In genomic region chr9:16192403-16193017, GRCh38 we compare ENCODE assay signal across 11 cellular contexts.
DNase-seq lines count a peak whose midpoint lies in the region; ATAC-seq and TF ChIP-seq lines count a peak whose summit lies in the region.
"Had no signal": no experiment of that assay in that cellular context is flagged by ENCODE, and none has a peak within 500 bp of the region (broad histone marks: within the 10 kb centered on the region; RNA-seq: fewer than 3 reads in every experiment).

No MANE protein-coding gene starts in this region.

- no peak overlapping the region for H3K27ac Mint-ChIP-seq in GM23338
- H3K27ac Mint-ChIP-seq: immature natural killer cell had no signal

- peak overlapping the region; percentile 64 for H3K4me2 ChIP-seq in GM23338

- H3K4me3 ChIP-seq in GM23338 (0 out of 2 replicates have a peak overlapping the region, but pooled peaks have one; percentile 36), Panc1 (ENCODE audit: low read depth in 2 of 2, low read length in 2 of 2) (no peak overlapping the region), fibroblast of mammary gland (ENCODE audit: control insufficient read depth, low read depth, low read length) (no peak overlapping the region), skeletal muscle cell (ENCODE audit: low read depth, low read length) (no peak overlapping the region)
- H3K4me3 ChIP-seq: mucosa of descending colon had no signal

- H3K36me3 ChIP-seq in GM23338 (ENCODE audit: insufficient read depth) (no peaks in the 10 kb centered on the region), Panc1 (ENCODE audit: control insufficient read depth, insufficient read depth, low read length) (no peaks in the 10 kb centered on the region)

- no peak for DNase-seq in GM23338 (ENCODE audit: low spot score)
- DNase-seq in Panc1 (ENCODE audit: low read depth, low spot score): no peak
- peak; percentile 81 for DNase-seq in fibroblast of mammary gland (ENCODE audit: low read depth)
- DNase-seq in skeletal muscle cell (ENCODE audit: low read depth): peak; percentile 38
- no peak for DNase-seq in activated CD8-positive, alpha-beta memory T cell treated with anti-CD3 and anti-CD28 coated beads, Interleukin-2, amount 50 U/mL, for 4 hours
- DNase-seq in globus pallidus (ENCODE audit: low spot score): no peak
- DNase-seq in pons (ENCODE audit: low spot score): no peak
- DNase-seq: activated CD4-positive, alpha-beta T cell treated with anti-CD3 and anti-CD28 coated beads for 1 hour; NCI-H1436 treated with DMSO at 0.1 percent for 48 hours had no signal

- in situ Hi-C loops in Panc1 (cut with HindIII; ENCODE audit: low pct_unique_long_range_greater_than_20kb, low sequenced_read_pairs): no loop called here

- H3K79me2 ChIP-seq in GM23338 (replicated peaks; ENCODE audit: insufficient read depth): no peaks in the 10 kb centered on the region

- no peaks in the 10 kb centered on the region for H3F3A ChIP-seq in GM23338 (replicated peaks; ENCODE audit: low read depth)

- TF ChIP-seq CTCF in GM23338 (conservative IDR thresholded peaks at IDR 0.05; ENCODE audit: low read depth in 2 of 2): no peak
- peak; percentile 22 for TF ChIP-seq CTCF in Panc1 (IDR thresholded peaks at IDR 0.05)
- no peak for TF ChIP-seq CTCF in fibroblast of mammary gland (conservative IDR thresholded peaks at IDR 0.05; ENCODE audit: control insufficient read depth, insufficient read depth, low read depth, low read length)

- peaks cover 15% of the 10 kb centered on the region for H3K4me1 Mint-ChIP-seq in GM23338

- POLR2A ChIA-PET in Panc1 (lab: Charles Lee): no interaction called here

- BruUV-seq in Panc1 (replicated peaks; lab: Mats Ljungman, UMichigan): no TSS peak

- peak overlapping the region; percentile 64 for H2AFZ ChIP-seq in GM23338

- H3K36me3 Mint-ChIP-seq in GM23338 (ENCODE audit: low read depth): no peaks in the 10 kb centered on the region
- H3K36me3 Mint-ChIP-seq: immature natural killer cell had no signal

- H3K4me3 Mint-ChIP-seq in GM23338: no peak overlapping the region
- H3K4me3 Mint-ChIP-seq: immature natural killer cell had no signal

- H3K9me2 ChIP-seq in GM23338 (ENCODE audit: insufficient read depth): no peaks in the 10 kb centered on the region; the same call in 1 of the 2 replicates

- CTCF ChIA-PET in Panc1 (lab: Charles Lee): no interaction called here

- H3K9me3 Mint-ChIP-seq in GM23338: peaks cover 12% of the 10 kb centered on the region; the same call in 2 of the 3 replicates

- H3K27ac ChIP-seq in GM23338 (ENCODE audit: low read depth): no peak overlapping the region
- no peak overlapping the region for H3K27ac ChIP-seq in Panc1 (ENCODE audit: low read length)

- peaks cover 11% of the 10 kb centered on the region for H3K4me1 ChIP-seq in GM23338 (ENCODE audit: insufficient read depth)
- H3K4me1 ChIP-seq in Panc1 (ENCODE audit: control insufficient read depth, insufficient read depth, low read length): no peaks in the 10 kb centered on the region

- intact Hi-C loops in Panc1 (cut with micrococcal nuclease; ENCODE audit: unreplicated experiment): loop anchor here (5.0 kb wide), 1 partner anchor 535 kb away; no protein-coding TSS in a partner anchor

- H3K27me3 Mint-ChIP-seq in GM23338 (ENCODE audit: insufficient read depth, low read depth, poor library complexity): no peaks in the 10 kb centered on the region

- no peaks in the 10 kb centered on the region for H4K20me1 ChIP-seq in GM23338 (replicated peaks; ENCODE audit: insufficient read depth)

- ATAC-seq in GM23338: no peak
- no peak for ATAC-seq in Panc1

- no peaks in the 10 kb centered on the region for H3K27me3 ChIP-seq in GM23338 (ENCODE audit: insufficient read depth)
- H3K27me3 ChIP-seq in Panc1 (ENCODE audit: control insufficient read depth, insufficient read depth, low read length): no peaks in the 10 kb centered on the region

- H3K9me3 ChIP-seq in Panc1 (ENCODE audit: control insufficient read depth, insufficient read depth, low read depth, low read length): no peaks in the 10 kb centered on the region
- H3K9me3 ChIP-seq: mucosa of descending colon had no signal

TF ChIP-seq in GM23338, 12 proteins besides CTCF, POLR2A, EP300 and RAD21:
- no peak for TF ChIP-seq REST (IDR thresholded peaks at IDR 0.05; ENCODE audit: unreplicated experiment)

Comparison
In these comparisons a context has a peak if more than half of its experiments do, and no peak if none do; other contexts are left out.
1. DNase-seq: peak in fibroblast of mammary gland (single experiment) and skeletal muscle cell (single experiment); none in GM23338 (single experiment), Panc1 (single experiment), activated CD8-positive, alpha-beta memory T cell treated with anti-CD3 and anti-CD28 coated beads, Interleukin-2, amount 50 U/mL, for 4 hours (single experiment), globus pallidus (single experiment) and pons (single experiment).